Comparison of ENCODE assay signal across 1 cellular context in the genomic region with DNA sequence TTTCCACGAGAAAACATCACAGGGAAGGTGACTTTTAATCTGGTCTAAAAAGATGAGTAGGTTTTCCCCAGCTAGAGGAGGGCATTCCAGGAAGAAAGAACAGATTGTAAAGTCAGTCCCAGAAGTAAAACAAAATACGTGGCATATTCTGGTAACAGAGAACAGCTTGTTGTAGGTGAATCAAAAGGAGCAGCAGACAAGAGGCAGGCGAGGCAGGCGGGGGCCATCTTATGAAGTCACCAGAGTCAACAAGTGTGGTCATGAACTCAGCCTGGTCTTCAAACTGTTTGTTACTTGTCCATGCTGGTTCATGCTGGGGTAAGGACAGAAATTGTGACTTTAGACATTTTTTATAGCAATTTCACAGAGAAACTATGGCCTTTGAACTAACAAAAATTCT.
A peak's percentile ranks its signal among the peaks of the same experiment; 100 is the strongest.
TF ChIP-seq lines count a peak whose summit lies in the region.

No MANE protein-coding gene starts in this region.

TF ChIP-seq in GM12878, 131 proteins besides CTCF, POLR2A, EP300 and RAD21:
- TF ChIP-seq FOXK2 (IDR thresholded peaks at IDR 0.05) (no peak), DPF2 (IDR thresholded peaks at IDR 0.05) (no peak), YY1 (IDR thresholded peaks at IDR 0.05; ENCODE audit: low read depth, low read length) (0 out of 2 replicates have a peak, but pooled peaks have one; percentile 37), EZH2 (IDR thresholded peaks at IDR 0.05; ENCODE audit: borderline replicate concordance, control insufficient read depth, low read depth, low read length) (no peak), KLF5 (IDR thresholded peaks at IDR 0.05; ENCODE audit: partially characterized antibody) (no peak), ETV6 (conservative IDR thresholded peaks at IDR 0.05 in 1 of 2, IDR thresholded peaks at IDR 0.05 in 1 of 2; ENCODE audit: borderline replicate concordance in 1 of 2, low read depth in 1 of 2) (no peak), CREB1 (IDR thresholded peaks at IDR 0.05; ENCODE audit: low read depth) (0 out of 2 replicates have a peak, but pooled peaks have one; percentile 10), BMI1 (IDR thresholded peaks at IDR 0.05; ENCODE audit: borderline replicate concordance) (no peak), CHD2 (IDR thresholded peaks at IDR 0.05; ENCODE audit: borderline replicate concordance, low read depth, low read length) (no peak), STAT3 (IDR thresholded peaks at IDR 0.05; ENCODE audit: low read depth, low read length) (no peak), TBL1XR1 (IDR thresholded peaks at IDR 0.05; ENCODE audit: low read depth, low read length) (no peak), CEBPZ (IDR thresholded peaks at IDR 0.05; ENCODE audit: low read depth, low read length) (no peak)
